In genomic region chr1:78004719-78005346, GRCh38 we compare ENCODE assay signal across 8 cellular contexts. TPM values are rescaled to one million over a fixed set of nuclear protein-coding genes. Genes with fewer than 3 reads are reported as not detected.
DNase-seq lines count a peak whose midpoint lies in the region; ATAC-seq and TF ChIP-seq lines count a peak whose summit lies in the region.

DNAJB4 (plus strand) TSS chr1:78004939; CDS start chr1:78005111, 172 bp downstream.

- H3K27ac Mint-ChIP-seq in CD14-positive monocyte, result peak within 1 kb of the TSS; percentile 96 to 99 (median 97)
- peak within 1 kb of the TSS; percentile 98 for H3K27ac Mint-ChIP-seq in activated naive CD4-positive, alpha-beta T cell treated with anti-CD3 and anti-CD28 coated beads, Interleukin-2, amount 10 ng/mL, durations not matched to agents 7 days and 5 days

- peaks cover 14% of the 10 kb centered on the region for H3K4me1 Mint-ChIP-seq in CD14-positive monocyte
- H3K4me1 Mint-ChIP-seq in activated naive CD4-positive, alpha-beta T cell treated with anti-CD3 and anti-CD28 coated beads, Interleukin-2, amount 10 ng/mL, durations not matched to agents 7 days and 5 days, result peaks cover 40% of the 10 kb centered on the region

- peak within 1 kb of the TSS; percentile 36 to 55 (median 48) for H3K4me3 ChIP-seq in Peyer's patch
- peak within 1 kb of the TSS; percentile 68 for H3K4me3 ChIP-seq in neural cell (ENCODE audit: low read length)
- peak within 1 kb of the TSS; percentile 79 for H3K4me3 ChIP-seq in thoracic aorta

- peaks cover 0 to 2% of the 10 kb centered on the region in 2 donors for H3K36me3 Mint-ChIP-seq in CD14-positive monocyte
- H3K36me3 Mint-ChIP-seq in activated naive CD4-positive, alpha-beta T cell treated with anti-CD3 and anti-CD28 coated beads, Interleukin-2, amount 10 ng/mL, durations not matched to agents 7 days and 5 days, result peaks cover 1% of the 10 kb centered on the region

- H3K36me3 ChIP-seq in Peyer's patch (no peaks in the 10 kb centered on the region), neural cell (ENCODE audit: insufficient read depth, low read length) (no peaks in the 10 kb centered on the region), thoracic aorta (no peaks in the 10 kb centered on the region)

- TF ChIP-seq RAD21 in neural cell (conservative IDR thresholded peaks at IDR 0.05), result no peak

- H3K27me3 ChIP-seq in Peyer's patch (no peaks in the 10 kb centered on the region), neural cell (ENCODE audit: insufficient read depth, low read depth, low read length) (no peaks in the 10 kb centered on the region), thoracic aorta (replicated peaks; ENCODE audit: insufficient read depth) (no peaks in the 10 kb centered on the region)

- H3K9me3 ChIP-seq in Peyer's patch, result no peaks in the 10 kb centered on the region
- no peaks in the 10 kb centered on the region for H3K9me3 ChIP-seq in neural cell (ENCODE audit: low read length)
- H3K9me3 ChIP-seq in thoracic aorta, result no peaks in the 10 kb centered on the region

- no peak within 1 kb of the TSS for H2AFZ ChIP-seq in neural cell (ENCODE audit: low read depth, low read length)

- TF ChIP-seq EP300 in neural cell (conservative IDR thresholded peaks at IDR 0.05; ENCODE audit: poor library complexity, severe bottlenecking), result peak; percentile 48

- H3K4me1 ChIP-seq in Peyer's patch, result peaks cover 0 to 15% (median 0%) of the 10 kb centered on the region in 4 donors
- peaks cover 3 to 27% of the 10 kb centered on the region in 2 donors for H3K4me1 ChIP-seq in thoracic aorta (ENCODE audit: control insufficient read depth in 1 of 2, low read depth in 2 of 2)

- DNase-seq in CD14-positive monocyte (ENCODE audit: low spot score), result peak; percentile 80
- peak in 2 of 3 donors; percentile 87 to 91 for DNase-seq in Peyer's patch
- DNase-seq in activated naive CD4-positive, alpha-beta T cell treated with anti-CD3 and anti-CD28 coated beads, Interleukin-2, amount 10 ng/mL, durations not matched to agents 7 days and 5 days, result peak; percentile 77
- peak; percentile 93 for DNase-seq in foreskin melanocyte
- DNase-seq in thoracic aorta (ENCODE audit: low spot score), result peak; percentile 29

- H3F3A ChIP-seq in neural cell (ENCODE audit: insufficient read depth, low read length, poor library complexity, severe bottlenecking), result no peaks in the 10 kb centered on the region

- peak within 1 kb of the TSS; percentile 76 to 94 for H3K4me3 Mint-ChIP-seq in CD14-positive monocyte
- H3K4me3 Mint-ChIP-seq in activated naive CD4-positive, alpha-beta T cell treated with anti-CD3 and anti-CD28 coated beads, Interleukin-2, amount 10 ng/mL, durations not matched to agents 7 days and 5 days, result peak within 1 kb of the TSS; percentile 90

- peak within 1 kb of the TSS; percentile 64 to 88 (median 79) for H3K27ac ChIP-seq in Peyer's patch
- H3K27ac ChIP-seq in neural cell (ENCODE audit: low read length), result peak within 1 kb of the TSS; percentile 75
- peak within 1 kb of the TSS; percentile 89 to 91 for H3K27ac ChIP-seq in thoracic aorta

- TF ChIP-seq POLR2A in Peyer's patch (IDR thresholded peaks at IDR 0.05), result peak; percentile 94 to 99

- H3K9me2 ChIP-seq in neural cell (ENCODE audit: insufficient read depth, low read length), result no peaks in the 10 kb centered on the region

- no peaks in the 10 kb centered on the region for H3K9me3 Mint-ChIP-seq in CD14-positive monocyte
- no peaks in the 10 kb centered on the region for H3K9me3 Mint-ChIP-seq in activated naive CD4-positive, alpha-beta T cell treated with anti-CD3 and anti-CD28 coated beads, Interleukin-2, amount 10 ng/mL, durations not matched to agents 7 days and 5 days

- no peaks in the 10 kb centered on the region for H4K20me1 ChIP-seq in neural cell (ENCODE audit: insufficient read depth)

- ATAC-seq in GM19395 (IDR thresholded peaks at IDR 0.05; ENCODE audit: unreplicated experiment) (peak; percentile 99), HG03521 (IDR thresholded peaks at IDR 0.05; ENCODE audit: unreplicated experiment) (peak; percentile 99), thoracic aorta (ENCODE audit: insufficient number of reproducible peaks, low FRiP score, low read depth) (peak; percentile 97)

- H3K9ac ChIP-seq in neural cell (ENCODE audit: low read length), result peak within 1 kb of the TSS; percentile 62

- TF ChIP-seq CTCF in CD14-positive monocyte (IDR thresholded peaks at IDR 0.05), result no peak
- no peak for TF ChIP-seq CTCF in Peyer's patch (IDR thresholded peaks at IDR 0.05)
- no peak for TF ChIP-seq CTCF in neural cell (IDR thresholded peaks at IDR 0.05; ENCODE audit: poor library complexity, severe bottlenecking)
- TF ChIP-seq CTCF in thoracic aorta (IDR thresholded peaks at IDR 0.05), result no peak

- intact Hi-C loops in CD14-positive monocyte (cut with micrococcal nuclease), result loop anchor here in 1 of 2 donors (2.0 kb wide), 1 partner anchor 26 kb away; the partner anchor contains the start of gene FUBP1

- peaks cover 0 to 1% (median 0%) of the 10 kb centered on the region in 3 donors for H3K27me3 Mint-ChIP-seq in CD14-positive monocyte (ENCODE audit: low read depth in 3 of 3)
- H3K27me3 Mint-ChIP-seq in activated naive CD4-positive, alpha-beta T cell treated with anti-CD3 and anti-CD28 coated beads, Interleukin-2, amount 10 ng/mL, durations not matched to agents 7 days and 5 days, result no peaks in the 10 kb centered on the region

- peaks cover 27% of the 10 kb centered on the region for H3K79me2 ChIP-seq in neural cell (replicated peaks; ENCODE audit: insufficient read depth, low read length)

- peak within 1 kb of the TSS; percentile 85 for H3K4me2 ChIP-seq in neural cell (ENCODE audit: low read length)

- CTCF ChIA-PET in activated naive CD4-positive, alpha-beta T cell treated with anti-CD3 and anti-CD28 coated beads, Interleukin-2, amount 10 ng/mL, durations not matched to agents 7 days and 5 days (lab: Charles Lee), result interaction anchor here (0.7 to 1.9 kb wide), 8 partner anchors 9 to 668 kb away, joined by 3 to 11 read pairs (median 5); partner anchors contain the start of gene FUBP1

TF ChIP-seq in neural cell, 6 proteins besides CTCF, POLR2A, EP300 and RAD21:
- no peak for TF ChIP-seq EZH2 (IDR thresholded peaks at IDR 0.05; ENCODE audit: borderline replicate concordance, insufficient read depth, low read length, poor library complexity, severe bottlenecking)
- no peak for TF ChIP-seq MXI1 (conservative IDR thresholded peaks at IDR 0.05; ENCODE audit: poor library complexity, severe bottlenecking)
- no peak for TF ChIP-seq SMC3 (conservative IDR thresholded peaks at IDR 0.05; ENCODE audit: poor library complexity)
- peak; percentile 13 for TF ChIP-seq REST (IDR thresholded peaks at IDR 0.05; ENCODE audit: borderline replicate concordance)
- peak; percentile 84 for TF ChIP-seq POLR2AphosphoS5 (IDR thresholded peaks at IDR 0.05)
- TF ChIP-seq TAF1 (IDR thresholded peaks at IDR 0.05; ENCODE audit: low read depth), result no peak

RNA-seq across cellular contexts. Expression of gene DNAJB4, which starts in this region (rescaled TPM):
- polyA plus RNA-seq in CD14-positive monocyte (1 to 10 TPM; 2.8 to 4.0 TPM), neural cell (39.4 and 42.2 TPM in 2 replicates)
- total RNA-seq in Peyer's patch (10 to 100 TPM in 3 of 4 donors, 1 to 10 TPM in 1; 8.8 to 38.0 (median 13.4) TPM), thoracic aorta (10 to 100 TPM; 41.0 to 59.8 TPM)
- 42.1 and 46.3 TPM in 2 replicates for polyA minus RNA-seq in neural cell

Comparison
In these comparisons a context has a peak if more than half of its experiments do, and no peak if none do; other contexts are left out.
1. Peak in every context shown above with its lines: DNase-seq, ATAC-seq, H3K4me3 ChIP-seq and H3K27ac ChIP-seq.
2. DNase-seq: peak in every context shown above with its lines; median percentile 93 in foreskin melanocyte; 89 in Peyer's patch; 80 in CD14-positive monocyte; 77 in activated naive CD4-positive, alpha-beta T cell treated with anti-CD3 and anti-CD28 coated beads, Interleukin-2, amount 10 ng/mL, durations not matched to agents 7 days and 5 days; 29 in thoracic aorta.